Comparison of ENCODE assay signal across 11 cellular contexts in the genomic region with DNA sequence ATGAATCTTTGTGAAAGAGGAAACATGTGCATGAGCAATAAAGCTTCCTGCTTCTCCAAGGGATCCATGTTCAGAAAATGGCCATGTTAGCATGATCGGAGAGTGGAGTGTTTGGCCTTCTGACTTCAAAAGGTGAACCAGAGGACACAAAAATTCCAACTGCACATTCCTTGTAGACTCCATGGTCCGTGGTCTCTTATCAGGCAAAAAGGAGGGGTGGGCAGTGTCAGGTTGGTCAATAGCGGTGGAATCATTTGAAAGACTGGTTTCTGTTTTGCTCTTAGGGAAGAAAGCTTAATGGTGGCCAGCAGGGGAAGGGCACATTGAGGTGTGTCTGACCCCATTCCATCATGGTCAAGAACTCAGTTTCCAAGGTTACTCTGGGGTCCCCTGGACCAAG.
"Had no signal": no experiment of that assay in that cellular context is flagged by ENCODE, and none has a peak within 500 bp of the region (broad histone marks: within the 10 kb centered on the region; RNA-seq: fewer than 3 reads in every experiment).

No MANE protein-coding gene starts in this region.

- H3K4me1 ChIP-seq: testis had no signal

- H3K27me3 ChIP-seq: cardiac muscle cell, testis had no signal

- ATAC-seq: activated T-helper 17 cell treated with anti-CD3 and anti-CD28 coated beads, Interleukin-2, amount 50 U/mL, for 72 hours had no signal

- H3K36me3 ChIP-seq: cardiac muscle cell had no signal

- DNase-seq: activated CD4-positive, alpha-beta T cell treated with anti-CD3 and anti-CD28 coated beads, Interleukin-2, amount 50 U/mL, for 1 hour; activated CD4-positive, CD25-positive, alpha-beta regulatory T cell; activated naive CD4-positive, alpha-beta T cell treated with anti-CD3 and anti-CD28 coated beads for 36 hours; activated T-cell treated with anti-CD3 and anti-CD28 coated beads for 4 hours; hypothalamus; kidney glomerular epithelial cell; stimulated activated CD4-positive, alpha-beta T cell treated with anti-CD3 and anti-CD28 coated beads, Interleukin-4, amount 100 ng/mL, for 1 hour; T-helper 2 cell; testis had no signal

- H3K4me3 ChIP-seq: cardiac muscle cell, testis had no signal

- H3K27ac ChIP-seq: cardiac muscle cell, testis had no signal

- H3K9me3 ChIP-seq: testis had no signal
